ENCODE assay signal across 14 cellular contexts in genomic region chr16:47599512-47599911, GRCh38.
A peak's percentile ranks its signal among the peaks of the same experiment; 100 is the strongest.
DNase-seq lines count a peak whose midpoint lies in the region; ATAC-seq and TF ChIP-seq lines count a peak whose summit lies in the region.
"Had no signal": no experiment of that assay in that cellular context is flagged by ENCODE, and none has a peak within 500 bp of the region (broad histone marks: within the 10 kb centered on the region; RNA-seq: fewer than 3 reads in every experiment).

No MANE protein-coding gene starts in this region.

- intact Hi-C loops in left colon (cut with DNase I, micrococcal nuclease) (no loop called here), lower leg skin (cut with DNase I; ENCODE audit: low total_unique reads) (no loop called here)

- 94 to 99% methylated on average over 2 of the region's 2 CpGs for WGBS in lower leg skin, 2 donors

- no peak overlapping the region for H3K4me3 ChIP-seq in GM12865 (ENCODE audit: low read depth, low read length)
- H3K4me3 ChIP-seq in lower leg skin (ENCODE audit: low read depth, poor library complexity, severe bottlenecking), result no peak overlapping the region
- H3K4me3 ChIP-seq: dorsolateral prefrontal cortex, thoracic aorta had no signal

- TF ChIP-seq CTCF in GM12865 (IDR thresholded peaks at IDR 0.05; ENCODE audit: insufficient read depth, low read depth, low read length, missing control alignments), result no peak
- TF ChIP-seq CTCF in lower leg skin (IDR thresholded peaks at IDR 0.05), result no peak

- TF ChIP-seq POLR2A in lower leg skin (IDR thresholded peaks at IDR 0.05), result no peak

- peak; percentile 52 for DNase-seq in GM12865 (ENCODE audit: low read depth)
- DNase-seq in left colon, result no peak
- no peak for DNase-seq in lower leg skin (ENCODE audit: low spot score in 2 of 2)
- DNase-seq in activated CD8-positive, alpha-beta memory T cell treated with anti-CD3 and anti-CD28 coated beads, Interleukin-2, amount 50 U/mL, for 4 hours, result no peak
- no peak for DNase-seq in DMS79 treated with DMSO at 0.1 percent for 48 hours (lab: John Stamatoyannopoulos, UW)
- DNase-seq: ACHN; DMS153; dorsolateral prefrontal cortex; left cardiac atrium; naive thymus-derived CD8-positive, alpha-beta T cell had no signal

- ATAC-seq in GM19351 (IDR thresholded peaks at IDR 0.05; ENCODE audit: unreplicated experiment), result peak; percentile 89
- peak; percentile 85 for ATAC-seq in HG02642 (IDR thresholded peaks at IDR 0.05; ENCODE audit: poor library complexity, unreplicated experiment)
- peak; percentile 56 for ATAC-seq in HG03520 (IDR thresholded peaks at IDR 0.05; ENCODE audit: unreplicated experiment)
- ATAC-seq in left colon, result no peak
- ATAC-seq: left cardiac atrium; naive thymus-derived CD8-positive, alpha-beta T cell had no signal
